In the genomic region with DNA sequence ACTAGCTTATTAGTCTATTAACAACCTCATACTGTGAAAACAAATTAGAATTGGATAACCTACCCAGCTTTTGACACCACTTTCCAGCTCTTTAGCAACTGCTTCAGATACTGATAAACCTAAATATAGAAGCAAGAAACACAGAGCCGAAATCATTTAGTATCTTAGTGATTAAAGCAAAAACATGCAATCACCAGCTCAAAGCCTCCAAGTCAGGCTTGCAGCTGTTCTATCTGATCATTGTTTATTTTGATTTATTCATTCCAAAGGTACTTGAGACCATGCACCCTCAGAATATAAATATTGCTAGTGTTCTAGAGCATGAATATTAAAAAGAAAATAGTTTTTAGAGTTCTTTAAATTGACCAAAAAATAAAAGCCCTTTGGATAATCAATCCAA, we compare ENCODE assay signal across 15 cellular contexts.
DNase-seq lines count a peak whose midpoint lies in the region; ATAC-seq and TF ChIP-seq lines count a peak whose summit lies in the region.
"Had no signal": no experiment of that assay in that cellular context is flagged by ENCODE, and none has a peak within 500 bp of the region (broad histone marks: within the 10 kb centered on the region; RNA-seq: fewer than 3 reads in every experiment).

No MANE protein-coding gene starts in this region.

- H3K9ac ChIP-seq in mesendoderm (ENCODE audit: low read length), result no peak overlapping the region
- H3K9ac ChIP-seq: BLaER1 had no signal

- no peak overlapping the region for H2BK120ac ChIP-seq in mesendoderm (ENCODE audit: low read depth, low read length)

- H2AK5ac ChIP-seq in mesendoderm (ENCODE audit: low read length), result no peak overlapping the region

- no peaks in the 10 kb centered on the region for H3K36me3 ChIP-seq in cardiac muscle cell
- H3K36me3 ChIP-seq in right atrium auricular region, result no peaks in the 10 kb centered on the region
- no peaks in the 10 kb centered on the region for H3K36me3 ChIP-seq in body of pancreas (replicated peaks in 1 of 2; ENCODE audit: insufficient read depth in 1 of 2, low read depth in 2 of 2)
- H3K36me3 ChIP-seq in mesendoderm (ENCODE audit: control insufficient read depth, insufficient read depth, low read length), result no peaks in the 10 kb centered on the region
- H3K36me3 ChIP-seq in thyroid gland, result no peaks in the 10 kb centered on the region
- H3K36me3 ChIP-seq: BLaER1, HAP-1 had no signal

- no peak overlapping the region for H3K4ac ChIP-seq in mesendoderm (ENCODE audit: low read depth, low read length)

- H3K4me3 ChIP-seq in cardiac muscle cell (no peak overlapping the region), right atrium auricular region (no peak overlapping the region), body of pancreas (no peak overlapping the region), mesendoderm (ENCODE audit: low read length) (no peak overlapping the region), thyroid gland (replicated peaks in 1 of 3) (no peak overlapping the region)
- H3K4me3 ChIP-seq: BLaER1, HAP-1 had no signal

- no peak for DNase-seq in cardiac muscle cell (ENCODE audit: low read depth in 1 of 2, low spot score in 1 of 2)
- no peak for DNase-seq in right atrium auricular region (ENCODE audit: low spot score)
- no peak for DNase-seq in body of pancreas
- DNase-seq in mesendoderm, result peak; percentile 40
- no peak for DNase-seq in thyroid gland
- no peak for DNase-seq in left lobe of liver (ENCODE audit: low spot score)
- DNase-seq in D341Med (ENCODE audit: low spot score), result no peak
- DNase-seq: CD8-positive, alpha-beta memory T cell; DND-41; NCI-H1930; NCI-H226; NCI-H526; NK-92 treated with Interleukin-12 subunit alpha and Interleukin-12 subunit beta, amount 100 ng/mL, for 24 hours had no signal

- ATAC-seq in body of pancreas, result no peak
- ATAC-seq in left lobe of liver, result no peak

- H2BK15ac ChIP-seq in mesendoderm (replicated peaks; ENCODE audit: low read depth), result no peak overlapping the region

- TF ChIP-seq POLR2A in body of pancreas (IDR thresholded peaks at IDR 0.05) (no peak), thyroid gland (IDR thresholded peaks at IDR 0.05) (no peak)

- H3K27ac ChIP-seq in cardiac muscle cell (peak overlapping the region; percentile 67), right atrium auricular region (peak overlapping the region in 1 of 2 donors; percentile 9), body of pancreas (peak overlapping the region in 3 of 4 donors; percentile 17 to 42 (median 24)), mesendoderm (ENCODE audit: low read depth, low read length) (no peak overlapping the region), thyroid gland (peak overlapping the region; percentile 10 to 13 (median 12))
- H3K27ac ChIP-seq: BLaER1 had no signal

- intact Hi-C loops in body of pancreas (cut with DNase I) (no loop called here), thyroid gland (cut with DNase I) (no loop called here)

- H4K5ac ChIP-seq in mesendoderm (ENCODE audit: low read length), result no peak overlapping the region

- WGBS in body of pancreas, 2 donors, result 17 to 22% methylated on average over 1 of the region's 1 CpG
- no CpG with 5 or more reads among the region's 1 CpG for WGBS in mesendoderm (ENCODE audit: extremely low coverage, insufficient coverage, low lambda C conversion rate)
- WGBS in thyroid gland, 2 donors, result 30 to 33% methylated on average over 1 of the region's 1 CpG

- H4K8ac ChIP-seq in mesendoderm (ENCODE audit: low read depth, low read length), result no peak overlapping the region

- TF ChIP-seq CTCF in cardiac muscle cell (IDR thresholded peaks at IDR 0.05; ENCODE audit: low read depth, low read length), result no peak
- TF ChIP-seq CTCF in right atrium auricular region (IDR thresholded peaks at IDR 0.05), result no peak
- no peak for TF ChIP-seq CTCF in body of pancreas (IDR thresholded peaks at IDR 0.05)
- TF ChIP-seq CTCF in thyroid gland (IDR thresholded peaks at IDR 0.05), result no peak

- H3K27me3 ChIP-seq in cardiac muscle cell, result no peaks in the 10 kb centered on the region
- H3K27me3 ChIP-seq in right atrium auricular region, result no peaks in the 10 kb centered on the region
- H3K27me3 ChIP-seq in body of pancreas, result no peaks in the 10 kb centered on the region
- H3K27me3 ChIP-seq in mesendoderm (ENCODE audit: insufficient read depth, low read length, poor library complexity), result no peaks in the 10 kb centered on the region
- H3K27me3 ChIP-seq in thyroid gland, result no peaks in the 10 kb centered on the region
- H3K27me3 ChIP-seq: BLaER1 had no signal

- H3K23ac ChIP-seq in mesendoderm (ENCODE audit: low read length), result no peak overlapping the region

- no peak overlapping the region for H3K4me2 ChIP-seq in mesendoderm (ENCODE audit: low read length)
- H3K4me2 ChIP-seq: BLaER1 had no signal

- H3K4me1 ChIP-seq in cardiac muscle cell (ENCODE audit: low read depth) (peaks cover 48% of the 10 kb centered on the region), right atrium auricular region (peaks cover 0 to 42% of the 10 kb centered on the region in 2 donors), body of pancreas (peaks cover 43% of the 10 kb centered on the region), mesendoderm (ENCODE audit: control insufficient read depth, low read depth, low read length) (no peaks in the 10 kb centered on the region), thyroid gland (peaks cover 25 to 28% of the 10 kb centered on the region in 2 donors)
- H3K4me1 ChIP-seq: BLaER1, HAP-1 had no signal

- H3K79me2 ChIP-seq in mesendoderm (ENCODE audit: control insufficient read depth, insufficient read depth, low read length), result no peaks in the 10 kb centered on the region

- H2BK5ac ChIP-seq in mesendoderm (ENCODE audit: low read length), result no peak overlapping the region

- H3K79me1 ChIP-seq in mesendoderm (ENCODE audit: low read length), result no peaks in the 10 kb centered on the region

- no peak overlapping the region for H3K56ac ChIP-seq in mesendoderm (ENCODE audit: low read length)

- no peaks in the 10 kb centered on the region for H3K9me3 ChIP-seq in cardiac muscle cell (ENCODE audit: low read depth)
- no peaks in the 10 kb centered on the region for H3K9me3 ChIP-seq in right atrium auricular region
- H3K9me3 ChIP-seq in body of pancreas, result no peaks in the 10 kb centered on the region
- H3K9me3 ChIP-seq in thyroid gland, result no peaks in the 10 kb centered on the region
- H3K9me3 ChIP-seq: BLaER1 had no signal

- H3K18ac ChIP-seq in mesendoderm (ENCODE audit: low read length), result no peak overlapping the region
